In genomic region chr11:45846974-45847907, GRCh38 we compare ENCODE assay signal across 8 cellular contexts. TPM values are rescaled to one million over a fixed set of nuclear protein-coding genes. Genes with fewer than 3 reads are reported as not detected.
DNase-seq lines count a peak whose midpoint lies in the region; ATAC-seq, FAIRE-seq and TF ChIP-seq lines count a peak whose summit lies in the region.

TSS of gene CRY2 (plus strand) at chr11:45847475. CDS start at chr11:45847491, 16 bp downstream.

- H2AFZ ChIP-seq in mammary epithelial cell (ENCODE audit: low read depth, low read length): peak within 1 kb of the TSS; percentile 98

- DNase-seq in ACHN (peak; percentile 94), NCI-H2227 (lab: John Stamatoyannopoulos, UW; ENCODE audit: unreplicated experiment) (peak; percentile 99), WERI-Rb-1 (peak; percentile 99), mammary epithelial cell (peak; percentile 97), small intestine (peak; percentile 98)

- TF ChIP-seq CTCF in WERI-Rb-1 (IDR thresholded peaks at IDR 0.05; ENCODE audit: low read depth, low read length) (no peak), mammary epithelial cell (conservative IDR thresholded peaks at IDR 0.05 in 1 of 2, IDR thresholded peaks at IDR 0.05 in 1 of 2; ENCODE audit: extremely low read depth in 1 of 2, insufficient read depth in 1 of 2, low read depth in 1 of 2, low read length in 2 of 2) (no peak)

- H4K20me1 ChIP-seq in mammary epithelial cell (ENCODE audit: insufficient read depth, low read length): no peaks in the 10 kb centered on the region

- H3K36me3 ChIP-seq in WERI-Rb-1: peaks cover 2% of the 10 kb centered on the region; the same call in 1 of the 2 replicates
- H3K36me3 ChIP-seq in mammary epithelial cell (ENCODE audit: insufficient read depth, low read length): no peaks in the 10 kb centered on the region
- no peaks in the 10 kb centered on the region for H3K36me3 ChIP-seq in iPS-20b (ENCODE audit: insufficient read depth, low read depth, low read length)
- peaks cover 0 to 2% of the 10 kb centered on the region in 2 donors for H3K36me3 ChIP-seq in small intestine (ENCODE audit: control insufficient read depth in 2 of 2, insufficient read depth in 2 of 2, low read length in 2 of 2)

- WGBS in mammary epithelial cell (ENCODE audit: low coverage, missing lambda C conversion rate): 4% methylated on average over 36 of the region's 75 CpGs
- WGBS in small intestine, 3 donors: 0 to 1% (median 0%) methylated on average over 55 to 75 of the region's 75 CpGs

- intact Hi-C loops in mammary epithelial cell (cut with micrococcal nuclease): loop anchor here (2.0 to 5.0 kb wide), 3 partner anchors 50 to 396 kb away; no protein-coding TSS in a partner anchor

- peak within 1 kb of the TSS; percentile 95 for H3K4me3 ChIP-seq in WERI-Rb-1 (ENCODE audit: low read depth, low read length)
- peak within 1 kb of the TSS; percentile 76 to 98 (median 98) for H3K4me3 ChIP-seq in mammary epithelial cell (replicated peaks in 1 of 3; ENCODE audit: insufficient read depth in 1 of 3, low read depth in 2 of 3, low read length in 3 of 3)
- H3K4me3 ChIP-seq in iPS-20b (ENCODE audit: low read length): peak within 1 kb of the TSS; percentile 96
- H3K4me3 ChIP-seq in small intestine (ENCODE audit: low read depth in 1 of 2, low read length in 2 of 2): peak within 1 kb of the TSS; percentile 66 to 84

- no TSS peak for BruUV-seq in mammary epithelial cell (replicated peaks; lab: Mats Ljungman, UMichigan)

- H3K79me2 ChIP-seq in mammary epithelial cell (ENCODE audit: insufficient read depth, low read length): peaks cover 45% of the 10 kb centered on the region

- no peak for FAIRE-seq in small intestine (lab: Jason Lieb, UNC)

- peak within 1 kb of the TSS; percentile 96 for H3K9ac ChIP-seq in mammary epithelial cell (ENCODE audit: insufficient read depth, low read length)
- peak within 1 kb of the TSS; percentile 83 for H3K9ac ChIP-seq in iPS-20b (ENCODE audit: low read depth, low read length)

- ATAC-seq in GM18873 (IDR thresholded peaks at IDR 0.05; ENCODE audit: low FRiP score, unreplicated experiment) (peak; percentile 96), HG03139 (IDR thresholded peaks at IDR 0.05; ENCODE audit: unreplicated experiment) (peak; percentile 88)

- peaks cover 8% of the 10 kb centered on the region for H3K4me1 ChIP-seq in mammary epithelial cell (ENCODE audit: insufficient read depth, low read length)
- peaks cover 11% of the 10 kb centered on the region; the same call in 1 of the 2 replicates for H3K4me1 ChIP-seq in iPS-20b (ENCODE audit: insufficient read depth, low read length)
- H3K4me1 ChIP-seq in small intestine (ENCODE audit: control insufficient read depth in 2 of 2, insufficient read depth in 1 of 2, low read depth in 1 of 2, low read length in 1 of 2): peaks cover 3 to 12% of the 10 kb centered on the region in 2 donors

- dilution Hi-C loops in mammary epithelial cell (cut with HindIII; ENCODE audit: low sequenced_read_pairs): no loop called here

- CTCF ChIA-PET in mammary epithelial cell (lab: Charles Lee; ENCODE audit: low non-redundant PET): interaction anchor here (0.5 to 0.7 kb wide), 2 partner anchors 545 to 1282 kb away, joined by 4 to 17 read pairs; partner anchors contain the start of gene CD82

- no peaks in the 10 kb centered on the region for H3K9me3 ChIP-seq in WERI-Rb-1 (ENCODE audit: severe bottlenecking)
- H3K9me3 ChIP-seq in mammary epithelial cell (replicated peaks; ENCODE audit: insufficient read depth, low read length): no peaks in the 10 kb centered on the region
- no peaks in the 10 kb centered on the region for H3K9me3 ChIP-seq in iPS-20b (ENCODE audit: insufficient read depth, low read depth, low read length)
- no peaks in the 10 kb centered on the region for H3K9me3 ChIP-seq in small intestine (ENCODE audit: control insufficient read depth, low read depth)

- H3K27ac ChIP-seq in WERI-Rb-1: peak within 1 kb of the TSS; percentile 62
- H3K27ac ChIP-seq in mammary epithelial cell (ENCODE audit: insufficient read depth, low read depth, low read length): peak within 1 kb of the TSS; percentile 80
- no peak within 1 kb of the TSS for H3K27ac ChIP-seq in iPS-20b (ENCODE audit: low read length)
- H3K27ac ChIP-seq in small intestine (ENCODE audit: low read depth in 1 of 2, low read length in 1 of 2): peak within 1 kb of the TSS; percentile 93 to 98

- no peaks in the 10 kb centered on the region for H3K27me3 ChIP-seq in WERI-Rb-1 (ENCODE audit: insufficient read depth, low read depth, severe bottlenecking)
- H3K27me3 ChIP-seq in mammary epithelial cell (ENCODE audit: insufficient read depth, low read length): no peaks in the 10 kb centered on the region
- H3K27me3 ChIP-seq in iPS-20b (ENCODE audit: insufficient read depth, low read length): peaks cover 46% of the 10 kb centered on the region
- H3K27me3 ChIP-seq in small intestine (ENCODE audit: control insufficient read depth in 2 of 2, insufficient read depth in 2 of 2, low read length in 2 of 2): no peaks in the 10 kb centered on the region

- H3K4me2 ChIP-seq in mammary epithelial cell (ENCODE audit: insufficient read depth, low read depth, low read length): peak within 1 kb of the TSS; percentile 86

- in situ Hi-C loops in ACHN (cut with HindIII; ENCODE audit: low pct_ligation_motif_present, low pct_unique_long_range_greater_than_20kb, low sequenced_read_pairs): no loop called here
- in situ Hi-C loops in mammary epithelial cell (cut with MboI; ENCODE audit: low sequenced_read_pairs in 2 of 2): no loop called here

RNA-seq across cellular contexts. Expression of gene CRY2, which starts in this region (rescaled TPM):
- 10 to 100 TPM; 13.2 to 14.0 TPM for total RNA-seq in mammary epithelial cell
- polyA plus RNA-seq in mammary epithelial cell (5.2 TPM), small intestine (10 to 100 TPM in 1 of 3 donors, 1 to 10 TPM in 2; 6.7 to 10.5 (median 9.6) TPM)
- polyA minus RNA-seq in mammary epithelial cell: 19.6 TPM
